17 cellular contexts compared by ENCODE assay signal in the genomic region with DNA sequence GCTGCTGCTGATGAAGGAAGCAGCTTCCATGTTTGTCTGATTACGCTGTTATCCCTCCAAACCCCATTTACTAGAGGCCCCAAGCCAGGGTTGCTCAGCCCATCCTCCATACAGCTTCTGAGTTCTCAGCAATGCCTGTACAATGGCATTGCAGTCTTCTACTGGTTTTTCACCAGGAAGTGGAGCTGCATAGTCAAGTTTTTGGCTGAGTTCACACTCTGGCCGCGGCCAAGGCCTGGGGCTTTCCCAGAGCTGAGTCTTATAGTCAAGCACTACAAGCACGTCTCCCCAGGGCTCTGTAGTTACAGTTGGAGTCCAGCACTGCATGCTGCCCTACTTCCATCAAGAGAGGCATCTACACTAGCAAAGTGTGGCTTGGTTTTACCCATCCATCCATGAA.
DNase-seq lines count a peak whose midpoint lies in the region; ATAC-seq, FAIRE-seq and TF ChIP-seq lines count a peak whose summit lies in the region.
"Had no signal": no experiment of that assay in that cellular context is flagged by ENCODE, and none has a peak within 500 bp of the region (broad histone marks: within the 10 kb centered on the region; RNA-seq: fewer than 3 reads in every experiment).

No MANE protein-coding gene starts in this region.

- H3K27me3 ChIP-seq in HepG2 (ENCODE audit: control insufficient read depth in 1 of 2, insufficient read depth in 2 of 2, low read length in 2 of 2) = no peaks in the 10 kb centered on the region
- H3K27me3 ChIP-seq: esophagus muscularis mucosa, neutrophil had no signal

- H3K4me1 ChIP-seq in HepG2 (ENCODE audit: insufficient read depth, low read length) = no peaks in the 10 kb centered on the region
- H3K4me1 ChIP-seq: esophagus muscularis mucosa had no signal

- DNase-seq in GM12865 (ENCODE audit: low read depth) (peak; percentile 82), HepG2 (ENCODE audit: low spot score) (no peak), dermis blood vessel endothelial cell (no peak), NCI-H1436 treated with DMSO at 0.1 percent for 48 hours (lab: John Stamatoyannopoulos, UW) (no peak), NCI-H1694 treated with DMSO at 0.1 percent for 48 hours (lab: John Stamatoyannopoulos, UW) (no peak)
- DNase-seq: ACHN; activated naive CD8-positive, alpha-beta T cell treated with anti-CD3 and anti-CD28 coated beads, Interleukin-2, amount 50 U/mL, for 24 hours; NCI-H146; stimulated activated CD4-positive, alpha-beta T cell treated with anti-CD3 and anti-CD28 coated beads, Interleukin-12 subunit alpha, Interleukin-12 subunit beta, amount 100 ng/mL, for 4 hours; trophoblast cell had no signal

- FAIRE-seq in HepG2 (lab: Jason Lieb, UNC) = no peak
- FAIRE-seq: D721Med had no signal

- H3K4me3 ChIP-seq in GM12865 (ENCODE audit: low read depth, low read length) (no peak overlapping the region), HepG2 (replicated peaks in 1 of 3; ENCODE audit: insufficient read depth in 1 of 3, low read depth in 2 of 3, low read length in 3 of 3) (no peak overlapping the region)
- H3K4me3 ChIP-seq: esophagus muscularis mucosa had no signal

- no peaks in the 10 kb centered on the region for H3K9me3 ChIP-seq in HepG2 (ENCODE audit: low read length)
- H3K9me3 ChIP-seq: esophagus muscularis mucosa, neutrophil had no signal

- BruUV-seq in HepG2 (replicated peaks; lab: Mats Ljungman, UMichigan) = no TSS peak

- H3K79me2 ChIP-seq in HepG2 (ENCODE audit: insufficient read depth, low read length) = no peaks in the 10 kb centered on the region

- TF ChIP-seq EP300 in HepG2 (IDR thresholded peaks at IDR 0.05; ENCODE audit: low read depth in 2 of 2, low read length in 2 of 2) = no peak
- TF ChIP-seq EP300 in HepG2 (CRISPR knock-in tag; IDR thresholded peaks at IDR 0.05; ENCODE audit: borderline replicate concordance) = no peak

- no peaks in the 10 kb centered on the region for H4K20me1 ChIP-seq in HepG2 (ENCODE audit: insufficient read depth, low read length)

- in situ Hi-C loops in HepG2 (cut with HindIII; ENCODE audit: extremely low pct_ligation_motif_present, low pct_unique_long_range_greater_than_20kb) = no loop called here

- CTCF ChIA-PET in HepG2 (lab: Yijun Ruan, JAX; ENCODE audit: low intra/inter-chr PET ratio, low total read pairs) = no interaction called here

- no peak overlapping the region for H2AFZ ChIP-seq in HepG2 (ENCODE audit: low read length)

- TF ChIP-seq CTCF in GM12865 (IDR thresholded peaks at IDR 0.05; ENCODE audit: insufficient read depth, low read depth, low read length, missing control alignments) (no peak), HepG2 (CRISPR knock-in tag; IDR thresholded peaks at IDR 0.05) (no peak)

- 22% methylated on average over 1 of the region's 4 CpGs for WGBS in HepG2 (ENCODE audit: low lambda C conversion rate)

- TF ChIP-seq RAD21 in HepG2 (CRISPR knock-in tag; IDR thresholded peaks at IDR 0.05) = no peak

- TF ChIP-seq POLR2A in HepG2 (IDR thresholded peaks at IDR 0.05; ENCODE audit: insufficient read depth in 1 of 2, low read depth in 2 of 2, low read length in 2 of 2) = no peak

- POLR2A ChIA-PET in HepG2 (lab: Yijun Ruan, JAX) = no interaction called here

- ATAC-seq in GM19351 (IDR thresholded peaks at IDR 0.05; ENCODE audit: unreplicated experiment) (peak; percentile 99), HG02678 (IDR thresholded peaks at IDR 0.05; ENCODE audit: unreplicated experiment) (peak; percentile 57), HG03469 (IDR thresholded peaks at IDR 0.05; ENCODE audit: unreplicated experiment) (peak; percentile 97), HepG2 (no peak)
- ATAC-seq: activated naive CD8-positive, alpha-beta T cell treated with anti-CD3 and anti-CD28 coated beads, Interleukin-2, amount 50 U/mL, for 24 hours; WTC11 had no signal

- intact Hi-C loops in HepG2 (cut with micrococcal nuclease; ENCODE audit: unreplicated experiment) = loop anchor here (2.0 kb wide), 1 partner anchor 70 kb away; no protein-coding TSS in a partner anchor

- H3K27ac ChIP-seq in HepG2 (ENCODE audit: extremely low read length, insufficient read depth, low read length) = no peak overlapping the region
- H3K27ac ChIP-seq: esophagus muscularis mucosa, neutrophil had no signal

- H3K9ac ChIP-seq in HepG2 (ENCODE audit: insufficient read depth, low read depth, low read length) = no peak overlapping the region

- H3K36me3 ChIP-seq in HepG2 (replicated peaks in 1 of 2; ENCODE audit: control insufficient read depth in 1 of 2, insufficient read depth in 2 of 2, low read length in 2 of 2) = no peaks in the 10 kb centered on the region
- H3K36me3 ChIP-seq: esophagus muscularis mucosa, neutrophil had no signal

- no peak overlapping the region for H3K4me2 ChIP-seq in HepG2 (ENCODE audit: low read depth, low read length)

TF ChIP-seq in HepG2, 621 proteins besides CTCF, POLR2A, EP300 and RAD21 (continues in another document):
- no peak for TF ChIP-seq RFX5 (IDR thresholded peaks at IDR 0.05; ENCODE audit: low read depth, low read length)
- no peak for TF ChIP-seq ZNF616 (CRISPR knock-in tag; IDR thresholded peaks at IDR 0.05; ENCODE audit: low read depth)
- TF ChIP-seq, protein P1, sequence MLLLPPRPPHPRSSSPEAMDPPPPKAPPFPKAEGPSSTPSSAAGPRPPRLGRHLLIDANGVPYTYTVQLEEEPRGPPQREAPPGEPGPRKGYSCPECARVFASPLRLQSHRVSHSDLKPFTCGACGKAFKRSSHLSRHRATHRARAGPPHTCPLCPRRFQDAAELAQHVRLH (CRISPR knock-in tag; IDR thresholded peaks at IDR 0.05; ENCODE audit: borderline replicate concordance, low read depth) = no peak
- TF ChIP-seq ZNF501 (CRISPR knock-in tag; IDR thresholded peaks at IDR 0.05) = no peak
- TF ChIP-seq, protein P2, sequence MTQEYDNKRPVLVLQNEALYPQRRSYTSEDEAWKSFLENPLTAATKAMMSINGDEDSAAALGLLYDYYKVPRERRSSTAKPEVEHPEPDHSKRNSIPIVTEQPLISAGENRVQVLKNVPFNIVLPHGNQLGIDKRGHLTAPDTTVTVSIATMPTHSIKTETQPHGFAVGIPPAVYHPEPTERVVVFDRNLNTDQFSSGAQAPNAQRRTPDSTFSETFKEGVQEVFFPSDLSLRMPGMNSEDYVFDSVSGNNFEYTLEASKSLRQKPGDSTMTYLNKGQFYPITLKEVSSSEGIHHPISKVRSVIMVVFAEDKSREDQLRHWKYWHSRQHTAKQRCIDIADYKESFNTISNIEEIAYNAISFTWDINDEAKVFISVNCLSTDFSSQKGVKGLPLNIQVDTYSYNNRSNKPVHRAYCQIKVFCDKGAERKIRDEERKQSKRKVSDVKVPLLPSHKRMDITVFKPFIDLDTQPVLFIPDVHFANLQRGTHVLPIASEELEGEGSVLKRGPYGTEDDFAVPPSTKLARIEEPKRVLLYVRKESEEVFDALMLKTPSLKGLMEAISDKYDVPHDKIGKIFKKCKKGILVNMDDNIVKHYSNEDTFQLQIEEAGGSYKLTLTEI (CRISPR knock-in tag; conservative IDR thresholded peaks at IDR 0.05) = no peak
- TF ChIP-seq HOXA9 (CRISPR knock-in tag; IDR thresholded peaks at IDR 0.05; ENCODE audit: borderline replicate concordance) = no peak
- TF ChIP-seq KDM5B (CRISPR knock-in tag; IDR thresholded peaks at IDR 0.05; ENCODE audit: borderline replicate concordance) = no peak
- no peak for TF ChIP-seq HES4 (CRISPR knock-in tag; IDR thresholded peaks at IDR 0.05; ENCODE audit: borderline replicate concordance)
- TF ChIP-seq GPN1 (CRISPR knock-in tag; IDR thresholded peaks at IDR 0.05; ENCODE audit: borderline replicate concordance) = no peak
- no peak for TF ChIP-seq ZNF432 (CRISPR knock-in tag; IDR thresholded peaks at IDR 0.05; ENCODE audit: borderline replicate concordance)
- TF ChIP-seq, protein P3, sequence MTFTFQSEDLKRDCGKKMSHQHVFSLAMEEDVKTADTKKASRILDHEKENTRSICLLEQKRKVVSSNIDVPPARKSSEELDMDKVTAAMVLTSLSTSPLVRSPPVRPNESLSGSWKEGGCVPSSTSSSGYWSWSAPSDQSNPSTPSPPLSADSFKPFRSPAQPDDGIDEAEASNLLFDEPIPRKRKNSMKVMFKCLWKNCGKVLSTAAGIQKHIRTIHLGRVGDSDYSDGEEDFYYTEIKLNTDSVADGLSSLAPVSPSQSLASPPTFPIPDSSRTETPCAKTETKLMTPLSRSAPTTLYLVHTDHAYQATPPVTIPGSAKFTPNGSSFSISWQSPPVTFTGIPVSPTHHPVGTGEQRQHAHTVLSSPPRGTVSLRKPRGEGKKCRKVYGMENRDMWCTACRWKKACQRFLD (CRISPR knock-in tag; IDR thresholded peaks at IDR 0.05; ENCODE audit: borderline replicate concordance) = no peak
- no peak for TF ChIP-seq U2AF2 (IDR thresholded peaks at IDR 0.05; ENCODE audit: low read depth, low read length)
- no peak for TF ChIP-seq ARNTL (CRISPR knock-in tag; IDR thresholded peaks at IDR 0.05)
- no peak for TF ChIP-seq THYN1 (CRISPR knock-in tag; IDR thresholded peaks at IDR 0.05; ENCODE audit: borderline replicate concordance, low read depth)
- TF ChIP-seq, protein P4, sequence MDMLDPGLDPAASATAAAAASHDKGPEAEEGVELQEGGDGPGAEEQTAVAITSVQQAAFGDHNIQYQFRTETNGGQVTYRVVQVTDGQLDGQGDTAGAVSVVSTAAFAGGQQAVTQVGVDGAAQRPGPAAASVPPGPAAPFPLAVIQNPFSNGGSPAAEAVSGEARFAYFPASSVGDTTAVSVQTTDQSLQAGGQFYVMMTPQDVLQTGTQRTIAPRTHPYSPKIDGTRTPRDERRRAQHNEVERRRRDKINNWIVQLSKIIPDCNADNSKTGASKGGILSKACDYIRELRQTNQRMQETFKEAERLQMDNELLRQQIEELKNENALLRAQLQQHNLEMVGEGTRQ (IDR thresholded peaks at IDR 0.05; ENCODE audit: low read depth, low read length) = no peak
- TF ChIP-seq, protein P4 (CRISPR knock-in tag; IDR thresholded peaks at IDR 0.05; ENCODE audit: borderline replicate concordance) = no peak
- TF ChIP-seq GTF2F1 (IDR thresholded peaks at IDR 0.05; ENCODE audit: low read length) = no peak
- TF ChIP-seq, protein P5, sequence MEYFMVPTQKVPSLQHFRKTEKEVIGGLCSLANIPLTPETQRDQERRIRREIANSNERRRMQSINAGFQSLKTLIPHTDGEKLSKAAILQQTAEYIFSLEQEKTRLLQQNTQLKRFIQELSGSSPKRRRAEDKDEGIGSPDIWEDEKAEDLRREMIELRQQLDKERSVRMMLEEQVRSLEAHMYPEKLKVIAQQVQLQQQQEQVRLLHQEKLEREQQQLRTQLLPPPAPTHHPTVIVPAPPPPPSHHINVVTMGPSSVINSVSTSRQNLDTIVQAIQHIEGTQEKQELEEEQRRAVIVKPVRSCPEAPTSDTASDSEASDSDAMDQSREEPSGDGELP (IDR thresholded peaks at IDR 0.05; ENCODE audit: borderline replicate concordance, low read depth) = no peak
